1 cellular context compared by ENCODE assay signal in the genomic region with DNA sequence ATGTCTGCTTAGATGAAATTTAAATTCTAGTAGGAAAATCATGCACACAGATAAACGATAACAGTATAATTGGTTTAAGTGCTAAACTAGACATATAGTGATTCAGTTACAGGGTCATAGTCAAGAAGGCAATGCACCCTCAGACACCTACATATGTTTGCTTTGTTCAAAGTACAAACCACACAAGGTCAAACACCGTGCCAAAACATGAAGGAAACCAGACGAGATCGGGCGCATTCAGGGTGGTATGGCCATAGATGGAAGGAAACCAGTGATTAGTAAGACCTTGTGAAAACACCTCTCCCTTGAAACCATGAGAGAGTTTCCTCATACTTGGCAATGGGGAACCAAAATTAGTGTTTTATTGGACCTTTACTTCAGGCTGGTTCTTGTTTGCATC.
TF ChIP-seq lines count a peak whose summit lies in the region.

No MANE protein-coding gene starts in this region.

TF ChIP-seq in HepG2, 621 proteins besides CTCF, POLR2A, EP300 and RAD21 (continued from another document):
- TF ChIP-seq, protein P1, sequence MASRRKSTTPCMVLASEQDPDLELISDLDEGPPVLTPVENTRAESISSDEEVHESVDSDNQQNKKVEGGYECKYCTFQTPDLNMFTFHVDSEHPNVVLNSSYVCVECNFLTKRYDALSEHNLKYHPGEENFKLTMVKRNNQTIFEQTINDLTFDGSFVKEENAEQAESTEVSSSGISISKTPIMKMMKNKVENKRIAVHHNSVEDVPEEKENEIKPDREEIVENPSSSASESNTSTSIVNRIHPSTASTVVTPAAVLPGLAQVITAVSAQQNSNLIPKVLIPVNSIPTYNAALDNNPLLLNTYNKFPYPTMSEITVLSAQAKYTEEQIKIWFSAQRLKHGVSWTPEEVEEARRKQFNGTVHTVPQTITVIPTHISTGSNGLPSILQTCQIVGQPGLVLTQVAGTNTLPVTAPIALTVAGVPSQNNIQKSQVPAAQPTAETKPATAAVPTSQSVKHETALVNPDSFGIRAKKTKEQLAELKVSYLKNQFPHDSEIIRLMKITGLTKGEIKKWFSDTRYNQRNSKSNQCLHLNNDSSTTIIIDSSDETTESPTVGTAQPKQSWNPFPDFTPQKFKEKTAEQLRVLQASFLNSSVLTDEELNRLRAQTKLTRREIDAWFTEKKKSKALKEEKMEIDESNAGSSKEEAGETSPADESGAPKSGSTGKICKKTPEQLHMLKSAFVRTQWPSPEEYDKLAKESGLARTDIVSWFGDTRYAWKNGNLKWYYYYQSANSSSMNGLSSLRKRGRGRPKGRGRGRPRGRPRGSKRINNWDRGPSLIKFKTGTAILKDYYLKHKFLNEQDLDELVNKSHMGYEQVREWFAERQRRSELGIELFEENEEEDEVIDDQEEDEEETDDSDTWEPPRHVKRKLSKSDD (CRISPR knock-in tag; IDR thresholded peaks at IDR 0.05; ENCODE audit: low read depth), result no peak
- TF ChIP-seq HNF4A (CRISPR knock-in tag; IDR thresholded peaks at IDR 0.05) (peak; percentile 75), ZMYM4 (CRISPR knock-in tag; IDR thresholded peaks at IDR 0.05) (0 out of 2 replicates have a peak, but pooled peaks have one; percentile 18), FOSL1 (CRISPR knock-in tag; IDR thresholded peaks at IDR 0.05; ENCODE audit: borderline replicate concordance) (no peak), ZSCAN29 (CRISPR knock-in tag; conservative IDR thresholded peaks at IDR 0.05) (no peak), HDAC1 (CRISPR knock-in tag; IDR thresholded peaks at IDR 0.05) (no peak), ZNF430 (CRISPR knock-in tag; IDR thresholded peaks at IDR 0.05) (no peak), ZNF17 (CRISPR knock-in tag; IDR thresholded peaks at IDR 0.05) (no peak), GABPA (IDR thresholded peaks at IDR 0.05; ENCODE audit: low read depth, low read length) (no peak), GABPA (CRISPR knock-in tag; IDR thresholded peaks at IDR 0.05; ENCODE audit: low read depth) (no peak), SCMH1 (CRISPR knock-in tag; IDR thresholded peaks at IDR 0.05; ENCODE audit: borderline replicate concordance) (no peak)
